8 cellular contexts compared by ENCODE assay signal in the genomic region with DNA sequence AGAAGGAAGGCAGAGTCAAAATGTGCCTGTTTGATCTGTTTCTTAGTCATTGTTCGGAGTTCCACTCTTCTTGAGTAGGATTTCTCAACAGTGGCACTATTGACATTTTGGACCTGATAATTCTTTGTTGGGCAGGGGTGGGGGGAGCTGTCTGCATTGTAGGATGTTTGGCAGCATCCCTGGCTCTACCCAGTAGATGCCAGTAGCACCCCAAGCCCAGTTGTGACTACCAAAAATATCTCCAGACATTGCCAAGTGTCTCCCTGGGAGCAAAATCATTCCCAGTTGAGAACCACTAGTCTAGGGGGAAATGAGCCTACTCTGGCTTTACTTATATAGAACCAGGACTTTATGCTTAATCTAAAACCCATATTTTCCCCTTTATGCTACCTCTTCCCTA. TPM values are rescaled to one million over a fixed set of nuclear protein-coding genes. Genes with fewer than 3 reads are reported as not detected.
DNase-seq lines count a peak whose midpoint lies in the region; ATAC-seq and TF ChIP-seq lines count a peak whose summit lies in the region.
"Had no signal": no experiment of that assay in that cellular context is flagged by ENCODE, and none has a peak within 500 bp of the region (broad histone marks: within the 10 kb centered on the region; RNA-seq: fewer than 3 reads in every experiment).

No MANE protein-coding gene starts in this region.

- H3K9ac ChIP-seq in HCT116 (ENCODE audit: low read length) (peak overlapping the region; percentile 88), smooth muscle cell (ENCODE audit: low read depth) (peak overlapping the region; percentile 10)

- 50% methylated on average over 1 of the region's 1 CpG for WGBS in smooth muscle cell (ENCODE audit: low lambda C conversion rate)

- CTCF ChIA-PET in HCT116 (lab: Charles Lee) (interaction anchor here (1.3 kb wide), 1 partner anchor 199 kb away, joined by 6 read pairs; no protein-coding TSS in a partner anchor), activated B cell treated with CpG ODN at 0.5 μM for 24 hours (lab: Charles Lee) (interaction anchor here (0.7 to 1.6 kb wide), 2 partner anchors 48 to 84 kb away, joined by 3 to 4 read pairs; no protein-coding TSS in a partner anchor)

- H3K27me3 ChIP-seq in HCT116 (ENCODE audit: insufficient read depth, low read length): no peaks in the 10 kb centered on the region
- no peaks in the 10 kb centered on the region for H3K27me3 ChIP-seq in smooth muscle cell (ENCODE audit: low read depth)

- DNase-seq in HCT116 (ENCODE audit: low read depth, low spot score): no peak
- DNase-seq in activated B cell treated with CpG ODN at 0.5 μM for 24 hours: no peak
- no peak for DNase-seq in glutamatergic neuron
- DNase-seq in smooth muscle cell (lab: John Stamatoyannopoulos, UW; ENCODE audit: unreplicated experiment): no peak
- no peak for DNase-seq in central memory CD4-positive, alpha-beta T cell
- DNase-seq in GM13977 (ENCODE audit: low spot score): no peak
- DNase-seq in posterior vena cava (ENCODE audit: low spot score): no peak
- DNase-seq: NCI-H2171 had no signal

- H4K20me1 ChIP-seq in HCT116 (ENCODE audit: insufficient read depth) (no peaks in the 10 kb centered on the region), smooth muscle cell (ENCODE audit: low read depth) (peaks cover 24% of the 10 kb centered on the region)

- intact Hi-C loops in HCT116 (cut with micrococcal nuclease): no loop called here
- intact Hi-C loops in activated B cell treated with CpG ODN at 0.5 μM for 24 hours (cut with micrococcal nuclease): no loop called here
- intact Hi-C loops in posterior vena cava (cut with DNase I): no loop called here

- H3K36me3 ChIP-seq in HCT116 (ENCODE audit: control insufficient read depth in 1 of 2, insufficient read depth in 2 of 2, low read length in 2 of 2): peaks cover 2 to 5% of the 10 kb centered on the region in 2 experiments; a peak in 2 of 4 replicates
- H3K36me3 ChIP-seq in smooth muscle cell (ENCODE audit: low read depth): no peaks in the 10 kb centered on the region

- H3K9me2 ChIP-seq in HCT116 (ENCODE audit: insufficient read depth): no peaks in the 10 kb centered on the region

- POLR2A ChIA-PET in HCT116 (lab: Charles Lee) (interaction anchor here (0.8 kb wide), 1 partner anchor 86 kb away, joined by 3 read pairs; the partner anchor contains the start of genes RANBP10 and TSNAXIP1), activated B cell treated with CpG ODN at 0.5 μM for 24 hours (lab: Charles Lee) (interaction anchor here (0.8 to 2.7 kb wide), 7 partner anchors 35 to 186 kb away, joined by 7 to 20 read pairs (median 8); partner anchors contain the start of genes C16orf86, ENKD1, NUTF2 and RANBP10)

- H3K36me3 Mint-ChIP-seq in activated B cell treated with CpG ODN at 0.5 μM for 24 hours (ENCODE audit: low read depth) (peaks cover 23% of the 10 kb centered on the region), glutamatergic neuron (ENCODE audit: unreplicated experiment) (no peaks in the 10 kb centered on the region)

- no peak for TF ChIP-seq CTCF in HCT116 (IDR thresholded peaks at IDR 0.05 in 2 of 3, conservative IDR thresholded peaks at IDR 0.05 in 1 of 3; ENCODE audit: borderline replicate concordance in 1 of 3, insufficient read depth in 1 of 3, low read depth in 2 of 3, low read length in 2 of 3)
- no peak for TF ChIP-seq CTCF in activated B cell treated with CpG ODN at 0.5 μM for 24 hours (IDR thresholded peaks at IDR 0.05)
- TF ChIP-seq CTCF in glutamatergic neuron (IDR thresholded peaks at IDR 0.05; ENCODE audit: partially characterized antibody, unreplicated experiment): no peak
- TF ChIP-seq CTCF in smooth muscle cell (IDR thresholded peaks at IDR 0.05; ENCODE audit: borderline replicate concordance, insufficient read depth, poor library complexity, severe bottlenecking): no peak
- TF ChIP-seq CTCF in GM13977 (IDR thresholded peaks at IDR 0.05; ENCODE audit: extremely low read depth, insufficient read depth, missing control alignments): no peak

- TF ChIP-seq POLR2A in HCT116 (IDR thresholded peaks at IDR 0.05; ENCODE audit: borderline replicate concordance, extremely low read depth, insufficient read depth, insufficient read length): no peak

- H3K9me3 Mint-ChIP-seq in activated B cell treated with CpG ODN at 0.5 μM for 24 hours (no peaks in the 10 kb centered on the region), glutamatergic neuron (ENCODE audit: unreplicated experiment) (peaks cover 10% of the 10 kb centered on the region)

- ATAC-seq in HCT116: no peak
- ATAC-seq in activated B cell treated with CpG ODN at 0.5 μM for 24 hours (ENCODE audit: low read depth): no peak

- H3K27ac Mint-ChIP-seq in activated B cell treated with CpG ODN at 0.5 μM for 24 hours (peak overlapping the region; percentile 98), glutamatergic neuron (ENCODE audit: unreplicated experiment) (no peak overlapping the region)

- no peak overlapping the region for H2AFZ ChIP-seq in HCT116 (ENCODE audit: low read depth, low read length, poor library complexity, severe bottlenecking)
- no peak overlapping the region for H2AFZ ChIP-seq in smooth muscle cell (ENCODE audit: low read depth)

- H3K79me2 ChIP-seq in HCT116 (ENCODE audit: insufficient read depth, low read length) (peaks cover 36% of the 10 kb centered on the region), smooth muscle cell (ENCODE audit: low read depth) (peaks cover 37% of the 10 kb centered on the region)

- H3K27me3 Mint-ChIP-seq in activated B cell treated with CpG ODN at 0.5 μM for 24 hours: no peaks in the 10 kb centered on the region
- H3K27me3 Mint-ChIP-seq in glutamatergic neuron (ENCODE audit: unreplicated experiment): peaks cover 4% of the 10 kb centered on the region

- peaks cover 7 to 19% of the 10 kb centered on the region in 2 experiments; a peak in 3 of 4 replicates for H3K4me1 ChIP-seq in HCT116 (ENCODE audit: control insufficient read depth in 1 of 2, insufficient read depth in 2 of 2, low read length in 2 of 2)
- H3K4me1 ChIP-seq in smooth muscle cell (ENCODE audit: low read depth): peaks cover 13% of the 10 kb centered on the region

- no peak for TF ChIP-seq RAD21 in HCT116 (IDR thresholded peaks at IDR 0.05; ENCODE audit: low read depth)

- in situ Hi-C loops in GM13977 (cut with MboI; ENCODE audit: low pct_unique_long_range_greater_than_20kb, low sequenced_read_pairs, unreplicated experiment): no loop called here

- H3K4me2 ChIP-seq in HCT116 (ENCODE audit: low read length): peak overlapping the region; percentile 85
- peak overlapping the region; percentile 90 for H3K4me2 ChIP-seq in smooth muscle cell

- no peaks in the 10 kb centered on the region for H3F3A ChIP-seq in smooth muscle cell (ENCODE audit: low read depth)

- H3K27ac ChIP-seq in HCT116 (ENCODE audit: low read depth, low read length): no peak overlapping the region
- H3K27ac ChIP-seq in smooth muscle cell (ENCODE audit: low read depth): peak overlapping the region; percentile 92

- RAD21 ChIA-PET in HCT116 (lab: Charles Lee; ENCODE audit: low non-redundant PET in 1 of 2, low total read pairs in 2 of 2, uncharacterized antibody in 2 of 2, unreplicated experiment in 2 of 2): no interaction called here

- peak overlapping the region; percentile 97 for H3K4me3 Mint-ChIP-seq in activated B cell treated with CpG ODN at 0.5 μM for 24 hours
- peak overlapping the region; percentile 94 for H3K4me3 Mint-ChIP-seq in glutamatergic neuron (ENCODE audit: unreplicated experiment)

- no TSS peak for BruUV-seq in HCT116 (replicated peaks; lab: Mats Ljungman, UMichigan)

- no peaks in the 10 kb centered on the region for H3K9me3 ChIP-seq in HCT116 (ENCODE audit: control insufficient read depth in 1 of 2, insufficient read depth in 1 of 2, low read depth in 1 of 2, low read length in 2 of 2)
- H3K9me3 ChIP-seq in smooth muscle cell (replicated peaks; ENCODE audit: low read depth): no peaks in the 10 kb centered on the region

- H3K4me3 ChIP-seq in HCT116 (replicated peaks in 1 of 2; ENCODE audit: low read depth in 1 of 2, low read length in 2 of 2) (peak overlapping the region; percentile 84 to 96), smooth muscle cell (peak overlapping the region; percentile 92)

- peaks cover 37% of the 10 kb centered on the region for H3K4me1 Mint-ChIP-seq in activated B cell treated with CpG ODN at 0.5 μM for 24 hours
- peaks cover 22% of the 10 kb centered on the region for H3K4me1 Mint-ChIP-seq in glutamatergic neuron (ENCODE audit: low read depth, unreplicated experiment)

TF ChIP-seq in HCT116, 20 proteins besides CTCF, POLR2A, EP300 and RAD21 (continues in another document):
- TF ChIP-seq ZNF274 (IDR thresholded peaks at IDR 0.05; ENCODE audit: low read depth, low read length): no peak
- TF ChIP-seq FOSL1 (IDR thresholded peaks at IDR 0.05; ENCODE audit: low read depth): no peak
- no peak for TF ChIP-seq ELF1 (IDR thresholded peaks at IDR 0.05; ENCODE audit: borderline replicate concordance, low read depth)
- no peak for TF ChIP-seq YY1 (IDR thresholded peaks at IDR 0.05; ENCODE audit: extremely low read depth, insufficient replicate concordance, low read depth, low read length)
- TF ChIP-seq JUND (IDR thresholded peaks at IDR 0.05): no peak
- TF ChIP-seq EZH2phosphoT487 (IDR thresholded peaks at IDR 0.05; ENCODE audit: borderline replicate concordance): no peak

RNA-seq across cellular contexts. Expression of gene GFOD2, which starts 1.1 kb away (rescaled TPM):
- total RNA-seq in HCT116 (2021; ENCODE audit: unreplicated experiment) (17.4 TPM), activated B cell treated with CpG ODN at 0.5 μM for 24 hours (9.7 and 12.6 TPM in 2 replicates), glutamatergic neuron (ENCODE audit: unreplicated experiment) (86.7 TPM), smooth muscle cell (10.6 and 15.1 TPM in 2 replicates), posterior vena cava (10 to 100 TPM; 14.2 to 14.5 TPM)
- polyA plus RNA-seq in HCT116 (2012): 11.3 and 14.2 TPM in 2 replicates
- 15.0 and 24.0 TPM in 2 replicates for polyA plus RNA-seq in smooth muscle cell

RNA-seq across cellular contexts. Expression of gene C16orf86, which starts 53.6 kb away (rescaled TPM):
- total RNA-seq in HCT116 (2021; ENCODE audit: unreplicated experiment) (0.79 TPM), activated B cell treated with CpG ODN at 0.5 μM for 24 hours (2.4 and 4.6 TPM in 2 replicates), glutamatergic neuron (ENCODE audit: unreplicated experiment) (3.4 TPM), smooth muscle cell (3.4 and 6.9 TPM in 2 replicates), posterior vena cava (1 to 10 TPM; 2.7 to 4.8 TPM)
- 0.23 and 0.25 TPM in 2 replicates for polyA plus RNA-seq in HCT116 (2012)
- polyA plus RNA-seq in smooth muscle cell: 3.9 and 8.5 TPM in 2 replicates

RNA-seq across cellular contexts. Expression of gene ENKD1, which starts 53.7 kb away (rescaled TPM):
- total RNA-seq in HCT116 (2021; ENCODE audit: unreplicated experiment) (16.8 TPM), activated B cell treated with CpG ODN at 0.5 μM for 24 hours (8.9 and 9.5 TPM in 2 replicates), glutamatergic neuron (ENCODE audit: unreplicated experiment) (19.0 TPM), smooth muscle cell (8.2 and 9.8 TPM in 2 replicates), posterior vena cava (10 to 100 TPM; 12.2 to 12.6 TPM)
- 19.8 and 20.2 TPM in 2 replicates for polyA plus RNA-seq in HCT116 (2012)
- 14.2 and 19.0 TPM in 2 replicates for polyA plus RNA-seq in smooth muscle cell

RNA-seq across cellular contexts. Expression of gene PARD6A, which starts 59.5 kb away (rescaled TPM):
- total RNA-seq in HCT116 (2021; ENCODE audit: unreplicated experiment) (5.6 TPM), activated B cell treated with CpG ODN at 0.5 μM for 24 hours (5.9 and 6.0 TPM in 2 replicates), glutamatergic neuron (ENCODE audit: unreplicated experiment) (18.7 TPM), smooth muscle cell (0.36 TPM in 1 of 2 replicates, not detected in the other), posterior vena cava (1 to 10 TPM; 2.9 to 4.6 TPM)
- polyA plus RNA-seq in HCT116 (2012): 7.5 and 9.1 TPM in 2 replicates
- polyA plus RNA-seq in smooth muscle cell: 0.58 and 2.0 TPM in 2 replicates
